In genomic region chr1:178093958-178094751, GRCh38 we compare ENCODE assay signal across 8 cellular contexts. TPM values are rescaled to one million over a fixed set of nuclear protein-coding genes. Genes with fewer than 3 reads are reported as not detected.
A peak's percentile ranks its signal among the peaks of the same experiment; 100 is the strongest.
DNase-seq lines count a peak whose midpoint lies in the region; ATAC-seq, FAIRE-seq and TF ChIP-seq lines count a peak whose summit lies in the region.

Gene RASAL2, plus strand, starts transcription at chr1:178094104. Its CDS starts 389 bp downstream, at chr1:178094493.

- peaks cover 3% of the 10 kb centered on the region for H3K4me1 ChIP-seq in effector memory CD4-positive, alpha-beta T cell (ENCODE audit: control insufficient read depth, insufficient read depth, low read length, poor library complexity, severe bottlenecking)
- H3K4me1 ChIP-seq in right lobe of liver: peaks cover 0 to 5% (median 3%) of the 10 kb centered on the region in 4 donors

- no peak within 1 kb of the TSS for H3K27ac Mint-ChIP-seq in stimulated activated naive CD8-positive, alpha-beta T cell treated with anti-CD3 and anti-CD28 coated beads, Interleukin-15, Interleukin-2, amounts not matched to agents 100 ng/mL and 50 ng/mL, for 24 hours

- intact Hi-C loops in right lobe of liver (cut with DNase I): no loop called here

- no peaks in the 10 kb centered on the region for H3K36me3 ChIP-seq in effector memory CD4-positive, alpha-beta T cell (ENCODE audit: control insufficient read depth, insufficient read depth, low read length)
- no peaks in the 10 kb centered on the region for H3K36me3 ChIP-seq in right lobe of liver

- peaks cover 74% of the 10 kb centered on the region for H3K27me3 Mint-ChIP-seq in stimulated activated naive CD8-positive, alpha-beta T cell treated with anti-CD3 and anti-CD28 coated beads, Interleukin-15, Interleukin-2, amounts not matched to agents 100 ng/mL and 50 ng/mL, for 24 hours

- peak within 1 kb of the TSS; percentile 74 for H3K4me3 Mint-ChIP-seq in stimulated activated naive CD8-positive, alpha-beta T cell treated with anti-CD3 and anti-CD28 coated beads, Interleukin-15, Interleukin-2, amounts not matched to agents 100 ng/mL and 50 ng/mL, for 24 hours

- peak; percentile 43 for ATAC-seq in GM21526 (IDR thresholded peaks at IDR 0.05; ENCODE audit: low FRiP score, unreplicated experiment)
- peak; percentile 81 for ATAC-seq in SK-N-SH treated with all-trans-retinoic acid at 6 μM for 48 hours
- ATAC-seq in right lobe of liver: peak; percentile 67 to 78 (median 78)

- TF ChIP-seq POLR2A in right lobe of liver (IDR thresholded peaks at IDR 0.05): no peak

- H3K9me3 ChIP-seq in effector memory CD4-positive, alpha-beta T cell (ENCODE audit: control insufficient read depth, low read length): no peaks in the 10 kb centered on the region
- H3K9me3 ChIP-seq in right lobe of liver: no peaks in the 10 kb centered on the region

- H3K27ac ChIP-seq in effector memory CD4-positive, alpha-beta T cell (ENCODE audit: insufficient read depth, low read length, poor library complexity, severe bottlenecking): no peak within 1 kb of the TSS
- peak within 1 kb of the TSS; percentile 59 to 88 (median 60) for H3K27ac ChIP-seq in right lobe of liver

- DNase-seq in NCI-H2081 (lab: John Stamatoyannopoulos, UW): peak; percentile 51 to 62
- no peak for DNase-seq in NCI-H2081 treated with DMSO at 0.1 percent for 48 hours (lab: John Stamatoyannopoulos, UW)
- DNase-seq in HTR-8/SVneo (ENCODE audit: insufficient read length, low spot score): peak; percentile 60
- DNase-seq in effector memory CD4-positive, alpha-beta T cell: no peak
- DNase-seq in right lobe of liver: peak; percentile 74 to 81 (median 77)

- no peak for FAIRE-seq in HTR-8/SVneo (lab: Jason Lieb, UNC)

- 0% methylated on average over 3 of the region's 81 CpGs for WGBS in right lobe of liver (ENCODE audit: insufficient coverage, low coverage, low lambda C conversion rate, missing lambda C conversion rate)

- H3K4me1 Mint-ChIP-seq in stimulated activated naive CD8-positive, alpha-beta T cell treated with anti-CD3 and anti-CD28 coated beads, Interleukin-15, Interleukin-2, amounts not matched to agents 100 ng/mL and 50 ng/mL, for 24 hours (ENCODE audit: low read depth): peaks cover 11% of the 10 kb centered on the region

- peak within 1 kb of the TSS; percentile 32 for H3K4me3 ChIP-seq in effector memory CD4-positive, alpha-beta T cell (ENCODE audit: insufficient read depth, low read depth, low read length, poor library complexity, severe bottlenecking)
- peak within 1 kb of the TSS; percentile 88 to 98 (median 89) for H3K4me3 ChIP-seq in right lobe of liver

- peaks cover 5% of the 10 kb centered on the region for H3K9me3 Mint-ChIP-seq in stimulated activated naive CD8-positive, alpha-beta T cell treated with anti-CD3 and anti-CD28 coated beads, Interleukin-15, Interleukin-2, amounts not matched to agents 100 ng/mL and 50 ng/mL, for 24 hours

- peak in 2 of 4 donors; percentile 8 to 11 for TF ChIP-seq CTCF in right lobe of liver (IDR thresholded peaks at IDR 0.05)

- no peaks in the 10 kb centered on the region for H3K36me3 Mint-ChIP-seq in stimulated activated naive CD8-positive, alpha-beta T cell treated with anti-CD3 and anti-CD28 coated beads, Interleukin-15, Interleukin-2, amounts not matched to agents 100 ng/mL and 50 ng/mL, for 24 hours (ENCODE audit: low read depth)

- peaks cover 18% of the 10 kb centered on the region for H3K27me3 ChIP-seq in effector memory CD4-positive, alpha-beta T cell (replicated peaks; ENCODE audit: control insufficient read depth, insufficient read depth, low read length, poor library complexity, severe bottlenecking)
- H3K27me3 ChIP-seq in right lobe of liver: no peaks in the 10 kb centered on the region

TF ChIP-seq in SK-N-SH treated with all-trans-retinoic acid at 6 μM for 48 hours, 23 proteins besides CTCF, POLR2A, EP300 and RAD21:
- TF ChIP-seq CREB5 (CRISPR knock-in tag; IDR thresholded peaks at IDR 0.05; ENCODE audit: low read depth) (no peak), BACH2 (CRISPR knock-in tag; IDR thresholded peaks at IDR 0.05; ENCODE audit: borderline replicate concordance) (no peak), SNAI2 (CRISPR knock-in tag; IDR thresholded peaks at IDR 0.05) (no peak), PPARA (CRISPR knock-in tag; IDR thresholded peaks at IDR 0.05; ENCODE audit: borderline replicate concordance) (no peak), ZFP30 (CRISPR knock-in tag; IDR thresholded peaks at IDR 0.05) (no peak), ZFP3 (CRISPR knock-in tag; IDR thresholded peaks at IDR 0.05) (no peak), TOX (CRISPR knock-in tag; IDR thresholded peaks at IDR 0.05; ENCODE audit: borderline replicate concordance) (no peak), OSR1 (CRISPR knock-in tag; IDR thresholded peaks at IDR 0.05) (no peak)

RNA-seq across cellular contexts. Expression of gene RASAL2, which starts in this region (rescaled TPM):
- 1 to 10 TPM; 3.6 to 6.0 (median 5.2) TPM for total RNA-seq in right lobe of liver

Comparison
In these comparisons a context has a peak if more than half of its experiments do, and no peak if none do; other contexts are left out.
1. DNase-seq: peak in NCI-H2081 (2 of 2), HTR-8/SVneo (single experiment) and right lobe of liver (3 of 3); none in NCI-H2081 treated with DMSO at 0.1 percent for 48 hours (single experiment) and effector memory CD4-positive, alpha-beta T cell (0 of 3).
2. Peak in every context shown above with its lines, with median percentiles within 50 percentile points of each other: ATAC-seq.